In the genomic region with DNA sequence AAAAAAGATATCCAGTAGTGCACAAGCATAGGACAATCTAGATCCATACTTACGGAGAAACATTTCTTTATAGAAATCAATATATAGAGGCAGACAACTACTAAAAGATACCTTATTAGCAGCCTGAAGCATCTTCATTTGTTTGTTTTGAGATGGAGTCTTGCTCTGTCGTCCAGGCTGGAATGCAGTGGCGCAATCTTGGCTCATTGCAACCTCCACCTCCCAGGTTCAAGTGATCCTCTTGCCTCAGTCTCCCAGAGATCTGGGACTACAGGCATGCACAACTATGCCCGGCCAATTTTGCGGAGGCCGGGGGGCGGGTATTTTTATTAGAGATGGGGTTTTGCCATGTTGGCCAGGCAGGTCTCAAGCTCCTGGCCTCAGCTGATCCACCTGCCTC, we compare ENCODE assay signal across 21 cellular contexts.
"Had no signal": no experiment of that assay in that cellular context is flagged by ENCODE, and none has a peak within 500 bp of the region (broad histone marks: within the 10 kb centered on the region; RNA-seq: fewer than 3 reads in every experiment).

No MANE protein-coding gene starts in this region.

- H3K27ac ChIP-seq: KMS-11, SJCRH30 had no signal

- H3K9me3 Mint-ChIP-seq: IgD-negative memory B cell had no signal

- H3K9me3 ChIP-seq: SJCRH30 had no signal

- ATAC-seq: K562, SK-N-SH treated with all-trans-retinoic acid at 6 μM for 48 hours had no signal

- H3K4me3 ChIP-seq: K562, SJCRH30 had no signal

- H3K27me3 Mint-ChIP-seq: IgD-negative memory B cell had no signal

- H3K9ac ChIP-seq: KMS-11 had no signal

- H3K36me3 ChIP-seq: SJCRH30 had no signal

- H3K4me1 Mint-ChIP-seq: IgD-negative memory B cell had no signal

- H3K27me3 ChIP-seq: SJCRH30 had no signal

- DNase-seq: Kasumi-1, MM.1S, NCI-H1092 treated with DMSO at 0.1 percent for 48 hours, NCI-H1436, NCI-H187, NCI-H2029, NCI-H2081 treated with DMSO at 0.1 percent for 48 hours, NCI-H2171, NCI-H226, NCI-H446, NCI-H510A, NCI-H524 treated with DMSO at 0.1 percent for 48 hours, NCI-H69, NCI-H774, RPMI8226, SHP77 treated with DMSO at 0.1 percent for 48 hours had no signal

- H3K4me1 ChIP-seq: SJCRH30 had no signal

- H3K4me3 Mint-ChIP-seq: IgD-negative memory B cell had no signal
